In the genomic region with DNA sequence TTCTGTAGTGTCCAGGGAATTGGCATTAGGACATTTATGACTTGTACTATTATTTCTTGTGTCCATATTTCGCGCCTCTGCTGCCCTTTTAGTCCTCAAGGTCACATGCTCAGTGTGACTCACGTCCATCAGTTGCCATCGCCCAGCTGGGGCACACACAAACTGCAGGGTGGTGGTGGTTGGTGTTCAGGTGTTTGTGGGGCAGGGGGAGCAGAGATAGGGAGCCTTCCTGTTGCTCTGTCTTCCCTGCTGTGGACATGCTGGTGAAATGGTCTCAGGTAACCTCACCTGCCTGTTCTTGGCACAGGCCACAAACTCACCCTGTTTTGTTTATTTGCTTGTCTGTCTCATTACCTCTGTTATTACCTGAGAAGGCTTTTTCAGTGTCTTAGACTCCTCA, we compare ENCODE assay signal across 11 cellular contexts. TPM values are rescaled to one million over a fixed set of nuclear protein-coding genes. Genes with fewer than 3 reads are reported as not detected.
DNase-seq lines count a peak whose midpoint lies in the region; ATAC-seq and TF ChIP-seq lines count a peak whose summit lies in the region.
"Had no signal": no experiment of that assay in that cellular context is flagged by ENCODE, and none has a peak within 500 bp of the region (broad histone marks: within the 10 kb centered on the region; RNA-seq: fewer than 3 reads in every experiment).

No MANE protein-coding gene starts in this region.

- H3K27ac ChIP-seq in heart left ventricle (no peak overlapping the region), left ventricle myocardium inferior (replicated peaks) (no peak overlapping the region), SK-N-SH (ENCODE audit: low read depth in 2 of 2, low read length in 1 of 2) (peak overlapping the region in 1 of 2 experiments; percentile 74; a peak in 2 of 4 replicates), suprapubic skin (peak overlapping the region; percentile 22)

- H3K79me2 ChIP-seq in SK-N-SH (ENCODE audit: insufficient read depth): peaks cover 81% of the 10 kb centered on the region

- intact Hi-C loops in heart left ventricle (cut with DNase I): no loop called here
- intact Hi-C loops in left ventricle myocardium inferior (cut with micrococcal nuclease): no loop called here

- H3K4me3 ChIP-seq in heart left ventricle (no peak overlapping the region), left ventricle myocardium inferior (no peak overlapping the region), SK-N-SH (ENCODE audit: low read depth in 2 of 2, low read length in 1 of 2) (no peak overlapping the region), fibroblast of villous mesenchyme (ENCODE audit: low read depth, low read length) (no peak overlapping the region), suprapubic skin (no peak overlapping the region)

- ATAC-seq in heart left ventricle (peak in 3 of 4 donors; percentile 10 to 40 (median 10)), GM19463 (IDR thresholded peaks at IDR 0.05; ENCODE audit: unreplicated experiment) (no peak), GM18505 (IDR thresholded peaks at IDR 0.05; ENCODE audit: unreplicated experiment) (no peak)

- H3K4me1 ChIP-seq in heart left ventricle (peaks cover 0 to 17% (median 2%) of the 10 kb centered on the region in 12 donors), left ventricle myocardium inferior (peaks cover 27% of the 10 kb centered on the region), SK-N-SH (ENCODE audit: control insufficient read depth in 1 of 2, insufficient read depth in 2 of 2, low read depth in 1 of 2, low read length in 1 of 2) (peaks cover 0 to 14% of the 10 kb centered on the region in 2 experiments; a peak in 3 of 4 replicates), suprapubic skin (peaks cover 22% of the 10 kb centered on the region)
- H3K4me1 ChIP-seq: BE2C had no signal

- H3K9me3 ChIP-seq in heart left ventricle: peaks cover 0 to 3% (median 0%) of the 10 kb centered on the region in 12 donors
- peaks cover 5% of the 10 kb centered on the region for H3K9me3 ChIP-seq in left ventricle myocardium inferior (replicated peaks)
- no peaks in the 10 kb centered on the region for H3K9me3 ChIP-seq in SK-N-SH
- no peaks in the 10 kb centered on the region for H3K9me3 ChIP-seq in suprapubic skin
- H3K9me3 ChIP-seq: BE2C had no signal

- CTCF ChIA-PET in SK-N-SH (lab: Yijun Ruan, JAX): no interaction called here

- TF ChIP-seq EP300 in SK-N-SH (IDR thresholded peaks at IDR 0.05; ENCODE audit: borderline replicate concordance in 1 of 2, low read depth in 1 of 2, low read length in 1 of 2) (no peak), suprapubic skin (IDR thresholded peaks at IDR 0.05) (no peak)

- TF ChIP-seq RAD21 in SK-N-SH (IDR thresholded peaks at IDR 0.05; ENCODE audit: low read length): no peak

- no peaks in the 10 kb centered on the region for H3K9me2 ChIP-seq in SK-N-SH

- DNase-seq in heart left ventricle: no peak
- no peak for DNase-seq in left ventricle myocardium inferior
- no peak for DNase-seq in SK-N-SH
- peak; percentile 47 for DNase-seq in fibroblast of villous mesenchyme (ENCODE audit: low read depth)
- DNase-seq in suprapubic skin (ENCODE audit: low spot score in 2 of 2): no peak
- DNase-seq in central memory CD4-positive, alpha-beta T cell: no peak
- DNase-seq: activated B cell treated with CpG ODN at 0.5 μM for 24 hours; activated naive CD4-positive, alpha-beta T cell treated with anti-CD3 and anti-CD28 coated beads, Interleukin-2, amount 50 U/mL, for 16 hours; BE2C had no signal

- H3K4me2 ChIP-seq in SK-N-SH: peak overlapping the region; percentile 65

- POLR2A ChIA-PET in SK-N-SH (lab: Yijun Ruan, JAX): no interaction called here

- 48 to 59% (median 53%) methylated on average over 4 of the region's 4 CpGs for WGBS in heart left ventricle, 4 donors
- WGBS in SK-N-SH (ENCODE audit: low lambda C conversion rate): 72% methylated on average over 4 of the region's 4 CpGs
- WGBS in suprapubic skin: 63% methylated on average over 4 of the region's 4 CpGs

- H3K27me3 ChIP-seq in heart left ventricle (no peaks in the 10 kb centered on the region), left ventricle myocardium inferior (ENCODE audit: low read depth) (no peaks in the 10 kb centered on the region), SK-N-SH (ENCODE audit: insufficient read depth) (no peaks in the 10 kb centered on the region), suprapubic skin (no peaks in the 10 kb centered on the region)
- H3K27me3 ChIP-seq: BE2C had no signal

- peak overlapping the region; percentile 37; the same call in 1 of the 2 replicates for H3K9ac ChIP-seq in SK-N-SH

- TF ChIP-seq POLR2A in heart left ventricle (IDR thresholded peaks at IDR 0.05) (no peak), suprapubic skin (IDR thresholded peaks at IDR 0.05) (no peak), GM18505 (IDR thresholded peaks at IDR 0.05; ENCODE audit: borderline replicate concordance, extremely low read depth, insufficient read depth, insufficient read length) (no peak)

- H2AFZ ChIP-seq in SK-N-SH (ENCODE audit: low read depth): no peak overlapping the region

- H4K20me1 ChIP-seq in SK-N-SH (ENCODE audit: insufficient read depth): peaks cover 51% of the 10 kb centered on the region

- no peak for TF ChIP-seq CTCF in heart left ventricle (IDR thresholded peaks at IDR 0.05)
- no peak for TF ChIP-seq CTCF in left ventricle myocardium inferior (IDR thresholded peaks at IDR 0.05; ENCODE audit: borderline replicate concordance)
- TF ChIP-seq CTCF in SK-N-SH (IDR thresholded peaks at IDR 0.05): no peak
- no peak for TF ChIP-seq CTCF in fibroblast of villous mesenchyme (IDR thresholded peaks at IDR 0.05; ENCODE audit: insufficient read depth, low read depth, low read length)
- no peak for TF ChIP-seq CTCF in suprapubic skin (IDR thresholded peaks at IDR 0.05)

- peaks cover 15% of the 10 kb centered on the region for H3F3A ChIP-seq in SK-N-SH (replicated peaks; ENCODE audit: insufficient read depth)

- peaks cover 0 to 73% (median 61%) of the 10 kb centered on the region in 9 donors for H3K36me3 ChIP-seq in heart left ventricle
- H3K36me3 ChIP-seq in left ventricle myocardium inferior: peaks cover 72% of the 10 kb centered on the region
- H3K36me3 ChIP-seq in SK-N-SH (replicated peaks in 1 of 2; ENCODE audit: control insufficient read depth in 1 of 2, insufficient read depth in 2 of 2, low read length in 1 of 2): peaks cover 15 to 44% of the 10 kb centered on the region in 2 experiments
- H3K36me3 ChIP-seq in suprapubic skin: peaks cover 76% of the 10 kb centered on the region

TF ChIP-seq in SK-N-SH, 30 proteins besides CTCF, POLR2A, EP300 and RAD21 (continues in another document):
- TF ChIP-seq NFIC (IDR thresholded peaks at IDR 0.05; ENCODE audit: borderline replicate concordance) (no peak), YY1 (IDR thresholded peaks at IDR 0.05; ENCODE audit: low read depth) (no peak), MXI1 (IDR thresholded peaks at IDR 0.05; ENCODE audit: low read depth, low read length) (no peak), FOXJ3 (CRISPR knock-in tag; IDR thresholded peaks at IDR 0.05) (no peak), NRF1 (IDR thresholded peaks at IDR 0.05; ENCODE audit: low read depth, low read length) (no peak), RXRA (IDR thresholded peaks at IDR 0.05; ENCODE audit: borderline replicate concordance, low read depth) (no peak)

RNA-seq across cellular contexts. Expression of a gene that starts 22.4 kb away (rescaled TPM):
- total RNA-seq in heart left ventricle (10 to 100 TPM; 10.9 to 20.0 (median 15.5) TPM), left ventricle myocardium inferior (15.5 TPM), fibroblast of villous mesenchyme (3.0 and 3.9 TPM in 2 replicates), suprapubic skin (10 to 100 TPM; 24.6 to 50.3 (median 38.9) TPM)
- polyA plus RNA-seq in heart left ventricle (10 to 100 TPM in 1 of 2 donors, 1 to 10 TPM in 1; 8.0 to 13.6 TPM), SK-N-SH (2012; rRNA removed) (0.71 and 1.7 TPM in 2 replicates)
- polyA plus RNA-seq in SK-N-SH (2012; cell fraction: cytosol; rRNA removed): 1.4 and 1.8 TPM in 2 replicates
- 5.2 and 8.9 TPM in 2 replicates for polyA plus RNA-seq in SK-N-SH (2012; cell fraction: nucleus; rRNA removed)

RNA-seq across cellular contexts. Expression of a gene that starts 26.6 kb away (rescaled TPM):
- total RNA-seq in heart left ventricle (100 to 1,000 TPM in 7 of 9 donors, 10 to 100 TPM in 2; 64.4 to 149 (median 110) TPM), left ventricle myocardium inferior (116 TPM), fibroblast of villous mesenchyme (43.2 and 44.5 TPM in 2 replicates), suprapubic skin (10 to 100 TPM; 12.9 to 28.8 (median 18.6) TPM)
- polyA plus RNA-seq in heart left ventricle (100 to 1,000 TPM; 133 to 177 TPM), SK-N-SH (2012; rRNA removed) (113 and 141 TPM in 2 replicates)
- 75.1 and 114 TPM in 2 replicates for polyA plus RNA-seq in SK-N-SH (2012; cell fraction: cytosol; rRNA removed)
- polyA plus RNA-seq in SK-N-SH (2012; cell fraction: nucleus; rRNA removed): 85.4 and 90.9 TPM in 2 replicates

RNA-seq across cellular contexts. Expression of a gene that starts 28.6 kb away (rescaled TPM):
- 10 to 100 TPM; 24.5 to 52.8 (median 46.3) TPM for total RNA-seq in heart left ventricle
- 10 to 100 TPM; 26.9 to 28.2 TPM for polyA plus RNA-seq in heart left ventricle
- 38.8 TPM for total RNA-seq in left ventricle myocardium inferior
- polyA plus RNA-seq in SK-N-SH (2012; rRNA removed): 5.5 and 9.5 TPM in 2 replicates
- polyA plus RNA-seq in SK-N-SH (2012; cell fraction: cytosol; rRNA removed): 9.1 and 15.9 TPM in 2 replicates
- 51.6 and 91.2 TPM in 2 replicates for polyA plus RNA-seq in SK-N-SH (2012; cell fraction: nucleus; rRNA removed)
- 17.4 and 18.1 TPM in 2 replicates for total RNA-seq in fibroblast of villous mesenchyme
- total RNA-seq in suprapubic skin: 10 to 100 TPM; 22.1 to 36.9 (median 28.5) TPM

RNA-seq across cellular contexts. Expression of a gene that starts 32.3 kb away (rescaled TPM):
- total RNA-seq in heart left ventricle (1 to 10 TPM in 4 of 9 donors, under 1 TPM in 4, not detected in 1; 0.27 to 1.5 (median 0.88) TPM), left ventricle myocardium inferior (0.88 TPM), fibroblast of villous mesenchyme (0.32 and 0.43 TPM in 2 replicates), suprapubic skin (10 to 100 TPM; 13.8 to 21.2 (median 16.7) TPM)
- polyA plus RNA-seq in heart left ventricle (1 to 10 TPM in 1 of 2 donors, under 1 TPM in 1; 0.53 to 3.2 TPM), SK-N-SH (2012; rRNA removed) (0.42 and 0.44 TPM in 2 replicates)
- 0.21 and 0.62 TPM in 2 replicates for polyA plus RNA-seq in SK-N-SH (2012; cell fraction: cytosol; rRNA removed)
- 0.33 and 0.42 TPM in 2 replicates for polyA plus RNA-seq in SK-N-SH (2012; cell fraction: nucleus; rRNA removed)

RNA-seq across cellular contexts. Expression of a gene that starts 33.0 kb away (rescaled TPM):
- total RNA-seq in heart left ventricle (10 to 100 TPM; 37.3 to 67.2 (median 46.3) TPM), left ventricle myocardium inferior (47.3 TPM), fibroblast of villous mesenchyme (76.9 and 101 TPM in 2 replicates), suprapubic skin (10 to 100 TPM; 42.5 to 85.6 (median 68.9) TPM)
- polyA plus RNA-seq in heart left ventricle (10 to 100 TPM; 65.5 to 91.3 TPM), SK-N-SH (2012; rRNA removed) (101 and 128 TPM in 2 replicates)
- polyA plus RNA-seq in SK-N-SH (2012; cell fraction: cytosol; rRNA removed): 53.6 and 77.6 TPM in 2 replicates
- polyA plus RNA-seq in SK-N-SH (2012; cell fraction: nucleus; rRNA removed): 159 and 225 TPM in 2 replicates

Comparison
In these comparisons a context has a peak if more than half of its experiments do, and no peak if none do; other contexts are left out.
1. ATAC-seq: peak in heart left ventricle (3 of 4); none in GM19463 (single experiment) and GM18505 (single experiment).